In the genomic region with DNA sequence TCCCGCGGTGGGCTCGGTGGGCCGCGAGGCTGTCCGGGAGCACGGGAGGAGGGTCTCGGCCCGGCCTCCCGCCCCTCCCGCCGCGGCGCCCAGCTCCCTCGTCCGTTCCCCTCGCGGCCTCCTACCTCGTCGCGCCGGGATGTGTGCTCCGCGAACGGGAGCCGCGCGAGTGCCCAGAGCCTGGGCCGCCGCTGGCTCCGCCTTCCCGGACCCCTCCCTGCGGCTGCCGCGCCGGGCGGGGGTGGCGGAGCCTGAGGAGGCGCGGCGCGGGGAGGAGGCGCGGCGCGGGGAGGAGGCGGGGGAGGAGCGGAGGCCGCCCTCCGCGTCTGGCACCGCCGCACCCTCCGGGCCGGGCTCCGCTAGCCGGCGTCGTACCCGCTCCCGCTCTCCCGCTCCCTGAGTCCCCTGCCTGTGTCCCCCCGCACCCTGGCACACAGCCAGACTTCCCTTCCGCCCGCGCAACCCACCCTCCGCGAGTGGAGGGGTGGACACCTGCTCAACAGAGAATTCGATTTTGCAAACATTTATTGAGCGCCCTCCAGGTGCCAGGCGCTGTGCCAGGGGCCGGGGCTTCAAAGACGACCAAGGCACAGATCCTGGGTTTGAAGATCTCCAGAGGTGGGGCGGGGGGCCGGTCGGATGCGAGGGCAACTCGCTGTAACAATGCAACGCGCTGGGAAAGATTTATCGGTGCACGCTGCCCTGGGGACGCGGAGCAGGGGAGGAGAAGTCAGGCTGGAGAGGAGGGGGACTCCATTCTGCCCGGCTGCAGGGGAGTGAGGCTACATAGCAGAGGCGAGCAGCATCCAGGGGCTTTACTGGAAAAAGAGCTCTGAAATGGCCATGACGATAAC, we compare ENCODE assay signal across 7 cellular contexts. TPM values are rescaled to one million over a fixed set of nuclear protein-coding genes. Genes with fewer than 3 reads are reported as not detected.
DNase-seq lines count a peak whose midpoint lies in the region; ATAC-seq, FAIRE-seq and TF ChIP-seq lines count a peak whose summit lies in the region.

A gene with protein sequence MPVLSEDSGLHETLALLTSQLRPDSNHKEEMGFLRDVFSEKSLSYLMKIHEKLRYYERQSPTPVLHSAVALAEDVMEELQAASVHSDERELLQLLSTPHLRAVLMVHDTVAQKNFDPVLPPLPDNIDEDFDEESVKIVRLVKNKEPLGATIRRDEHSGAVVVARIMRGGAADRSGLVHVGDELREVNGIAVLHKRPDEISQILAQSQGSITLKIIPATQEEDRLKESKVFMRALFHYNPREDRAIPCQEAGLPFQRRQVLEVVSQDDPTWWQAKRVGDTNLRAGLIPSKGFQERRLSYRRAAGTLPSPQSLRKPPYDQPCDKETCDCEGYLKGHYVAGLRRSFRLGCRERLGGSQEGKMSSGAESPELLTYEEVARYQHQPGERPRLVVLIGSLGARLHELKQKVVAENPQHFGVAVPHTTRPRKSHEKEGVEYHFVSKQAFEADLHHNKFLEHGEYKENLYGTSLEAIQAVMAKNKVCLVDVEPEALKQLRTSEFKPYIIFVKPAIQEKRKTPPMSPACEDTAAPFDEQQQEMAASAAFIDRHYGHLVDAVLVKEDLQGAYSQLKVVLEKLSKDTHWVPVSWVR (minus strand): TSS at position 171 of the 854 bp plus-strand sequence. CDS start 1,240 bp downstream, outside the sequence.

- TF ChIP-seq CTCF in GM13977 (IDR thresholded peaks at IDR 0.05; ENCODE audit: extremely low read depth, insufficient read depth, missing control alignments) (no peak), HepG2 (CRISPR knock-in tag; IDR thresholded peaks at IDR 0.05) (no peak)

- intact Hi-C loops in HepG2 (cut with micrococcal nuclease; ENCODE audit: unreplicated experiment), result no loop called here

- in situ Hi-C loops in GM13977 (cut with MboI; ENCODE audit: low pct_unique_long_range_greater_than_20kb, low sequenced_read_pairs, unreplicated experiment) (no loop called here), HepG2 (cut with HindIII; ENCODE audit: extremely low pct_ligation_motif_present, low pct_unique_long_range_greater_than_20kb) (no loop called here)

- H3K27me3 ChIP-seq in HepG2 (ENCODE audit: control insufficient read depth in 1 of 2, insufficient read depth in 2 of 2, low read length in 2 of 2), result peaks cover 3 to 35% of the 10 kb centered on the region in 2 experiments; a peak in 4 of 5 replicates

- H3K27ac ChIP-seq in HepG2 (ENCODE audit: extremely low read length, insufficient read depth, low read length), result no peak within 1 kb of the TSS

- TF ChIP-seq EP300 in HepG2 (IDR thresholded peaks at IDR 0.05; ENCODE audit: low read depth in 2 of 2, low read length in 2 of 2) (no peak), HepG2 (CRISPR knock-in tag; IDR thresholded peaks at IDR 0.05; ENCODE audit: borderline replicate concordance) (no peak)

- no peaks in the 10 kb centered on the region for H3K36me3 ChIP-seq in HepG2 (replicated peaks in 1 of 2; ENCODE audit: control insufficient read depth in 1 of 2, insufficient read depth in 2 of 2, low read length in 2 of 2)

- peak; percentile 72 for ATAC-seq in HepG2
- no peak for ATAC-seq in GM19455 (IDR thresholded peaks at IDR 0.05; ENCODE audit: unreplicated experiment)

- DNase-seq in GM13977 (ENCODE audit: low spot score) (peak; percentile 71), NCI-H2171 treated with DMSO at 0.1 percent for 48 hours (lab: John Stamatoyannopoulos, UW) (peak; percentile 63), ecto neural progenitor cell (ENCODE audit: low spot score) (peak; percentile 79), HepG2 (ENCODE audit: low spot score) (no peak)
- DNase-seq in activated CD4-positive, alpha-beta T cell treated with anti-CD3 and anti-CD28 coated beads, Interleukin-2, amount 50 U/mL, for 1 hour, result peak; percentile 55
- peak; percentile 47 for DNase-seq in stimulated activated CD4-positive, alpha-beta T cell treated with anti-CD3 and anti-CD28 coated beads, Interleukin-2, amount 100 ng/mL, for 4 hours (ENCODE audit: low read depth)

- CTCF ChIA-PET in HepG2 (lab: Yijun Ruan, JAX; ENCODE audit: low intra/inter-chr PET ratio, low total read pairs), result no interaction called here

- no peaks in the 10 kb centered on the region for H3K79me2 ChIP-seq in HepG2 (ENCODE audit: insufficient read depth, low read length)

- peak within 1 kb of the TSS; percentile 50 to 73 (median 66) for H3K4me3 ChIP-seq in HepG2 (replicated peaks in 1 of 3; ENCODE audit: insufficient read depth in 1 of 3, low read depth in 2 of 3, low read length in 3 of 3)

- WGBS in HepG2 (ENCODE audit: low lambda C conversion rate), result 12% methylated on average over 25 of the region's 87 CpGs

- no peak within 1 kb of the TSS for H2AFZ ChIP-seq in HepG2 (ENCODE audit: low read length)

- H3K4me2 ChIP-seq in HepG2 (ENCODE audit: low read depth, low read length), result peak within 1 kb of the TSS; percentile 73

- POLR2A ChIA-PET in HepG2 (lab: Yijun Ruan, JAX), result interaction anchor here (1.4 kb wide), 1 partner anchor 55 kb away, joined by 3 read pairs; the partner anchor contains the start of gene DUSP3

- BruUV-seq in HepG2 (replicated peaks; lab: Mats Ljungman, UMichigan), result no TSS peak

- H3K9ac ChIP-seq in HepG2 (ENCODE audit: insufficient read depth, low read depth, low read length), result no peak within 1 kb of the TSS

- peaks cover 21% of the 10 kb centered on the region for H3K4me1 ChIP-seq in HepG2 (ENCODE audit: insufficient read depth, low read length)

- no peak for TF ChIP-seq RAD21 in HepG2 (CRISPR knock-in tag; IDR thresholded peaks at IDR 0.05)

- no peak for TF ChIP-seq POLR2A in HepG2 (IDR thresholded peaks at IDR 0.05; ENCODE audit: insufficient read depth in 1 of 2, low read depth in 2 of 2, low read length in 2 of 2)

- H3K9me3 ChIP-seq in HepG2 (ENCODE audit: low read length), result no peaks in the 10 kb centered on the region

- no peaks in the 10 kb centered on the region for H4K20me1 ChIP-seq in HepG2 (ENCODE audit: insufficient read depth, low read length)

- no peak for FAIRE-seq in HepG2 (lab: Jason Lieb, UNC)

TF ChIP-seq in HepG2, 621 proteins besides CTCF, POLR2A, EP300 and RAD21 (continues in another document):
- TF ChIP-seq ZNF3 (CRISPR knock-in tag; IDR thresholded peaks at IDR 0.05), result no peak
- TF ChIP-seq KDM2A (CRISPR knock-in tag; IDR thresholded peaks at IDR 0.05; ENCODE audit: borderline replicate concordance, low read depth), result peak; percentile 22; the same call in 1 of the 2 replicates
- peak; percentile 87 for TF ChIP-seq HNRNPL (IDR thresholded peaks at IDR 0.05; ENCODE audit: low read depth, low read length)
- TF ChIP-seq HIVEP1 (CRISPR knock-in tag; IDR thresholded peaks at IDR 0.05), result peak; percentile 47; the same call in 1 of the 2 replicates
- TF ChIP-seq ARHGAP35 (CRISPR knock-in tag; IDR thresholded peaks at IDR 0.05; ENCODE audit: borderline replicate concordance), result 0 out of 2 replicates have a peak, but pooled peaks have one; percentile 34
- no peak for TF ChIP-seq ZNF549 (CRISPR knock-in tag; IDR thresholded peaks at IDR 0.05)
- TF ChIP-seq FOXO4 (CRISPR knock-in tag; conservative IDR thresholded peaks at IDR 0.05), result no peak
- TF ChIP-seq, protein P1, sequence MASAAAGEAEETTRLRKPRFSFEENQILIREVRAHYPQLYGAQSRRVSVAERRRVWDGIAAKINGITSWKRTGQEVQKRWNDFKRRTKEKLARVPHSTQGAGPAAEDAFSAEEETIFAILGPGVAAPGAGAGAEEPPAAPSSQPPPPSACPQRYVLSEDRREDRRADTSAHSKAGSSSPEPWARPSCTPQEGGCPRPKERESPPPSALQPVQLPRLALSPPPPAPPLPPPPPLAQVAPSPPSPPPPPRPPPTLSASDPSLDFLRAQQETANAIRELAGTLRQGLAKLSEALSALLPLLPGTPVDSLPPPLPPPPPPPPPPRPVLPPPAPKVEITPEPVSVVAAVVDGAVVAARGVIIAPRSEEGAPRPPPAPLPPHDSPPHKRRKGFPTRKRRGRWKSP (CRISPR knock-in tag; IDR thresholded peaks at IDR 0.05), result 0 out of 2 replicates have a peak, but pooled peaks have one; percentile 46
- no peak for TF ChIP-seq SMAD3 (CRISPR knock-in tag; IDR thresholded peaks at IDR 0.05)
- no peak for TF ChIP-seq ZNF878 (CRISPR knock-in tag; IDR thresholded peaks at IDR 0.05)
- 0 out of 2 replicates have a peak, but pooled peaks have one; percentile 24 for TF ChIP-seq ZNF792 (CRISPR knock-in tag; IDR thresholded peaks at IDR 0.05)

RNA-seq across cellular contexts. Expression of the gene that starts here (rescaled TPM):
- total RNA-seq in HepG2 (2016; rRNA removed; fragmentation: Illumina TruSeq; extraction: Trizol), result 0.83 and 0.91 TPM in 2 replicates
- 0.53 and 0.81 TPM in 2 replicates for total RNA-seq in HepG2 (2016; cell fraction: cytosol; rRNA removed; fragmentation: Illumina TruSeq; extraction: Trizol; ENCODE audit: low read depth)
- total RNA-seq in HepG2 (2016; cell fraction: insoluble cytoplasmic fraction; rRNA removed; fragmentation: Illumina TruSeq; extraction: Trizol), result 0.37 and 1.2 TPM in 2 replicates
- total RNA-seq in HepG2 (2016; cell fraction: membrane; rRNA removed; fragmentation: Illumina TruSeq; extraction: Trizol), result 0.62 and 0.65 TPM in 2 replicates
- total RNA-seq in HepG2 (2016; cell fraction: nucleus; rRNA removed; fragmentation: Illumina TruSeq; extraction: Trizol), result 2.3 and 3.0 TPM in 2 replicates
- 1.8 and 2.4 TPM in 2 replicates for polyA plus RNA-seq in HepG2 (2011; rRNA removed)
- polyA plus RNA-seq in HepG2 (2011; cell fraction: cytosol; rRNA removed), result 0.40 and 0.73 TPM in 2 replicates
- polyA plus RNA-seq in HepG2 (2011; cell fraction: nucleus; rRNA removed), result 8.8 and 12.8 TPM in 2 replicates
- 1.4 and 1.5 TPM in 2 replicates for polyA plus RNA-seq in HepG2 (2012)
- polyA plus RNA-seq in HepG2 (2016; cell fraction: cytosol; fragmentation: Illumina TruSeq; extraction: Trizol; ENCODE audit: low read depth), result 0.20 and 0.42 TPM in 2 replicates
- polyA plus RNA-seq in HepG2 (2016; cell fraction: insoluble cytoplasmic fraction; fragmentation: Illumina TruSeq; extraction: Trizol; ENCODE audit: low read depth), result 0.34 and 0.46 TPM in 2 replicates
- polyA plus RNA-seq in HepG2 (2016; cell fraction: membrane; fragmentation: Illumina TruSeq; extraction: Trizol; ENCODE audit: low read depth), result 0.26 and 0.42 TPM in 2 replicates
- 4.1 and 6.3 TPM in 2 replicates for polyA plus RNA-seq in HepG2 (2016; cell fraction: nucleus; fragmentation: Illumina TruSeq; extraction: Trizol; ENCODE audit: insufficient read depth, low read depth)
- 2.6 and 21.0 TPM in 2 replicates for polyA minus RNA-seq in HepG2 (2011; rRNA and poly(A)+ RNA removed; ENCODE audit: low replicate concordance)
- 0.49 TPM in 1 of 2 replicates, not detected in the other for polyA minus RNA-seq in HepG2 (2011; cell fraction: cytosol; rRNA and poly(A)+ RNA removed)
- polyA minus RNA-seq in HepG2 (2011; cell fraction: nucleus; rRNA and poly(A)+ RNA removed), result 3.4 and 4.4 TPM in 2 replicates
